Comparison of ENCODE assay signal across 18 cellular contexts in genomic region chr1:160214481-160215140, GRCh38. TPM values are rescaled to one million over a fixed set of nuclear protein-coding genes. Genes with fewer than 3 reads are reported as not detected.
DNase-seq lines count a peak whose midpoint lies in the region; ATAC-seq, FAIRE-seq and TF ChIP-seq lines count a peak whose summit lies in the region.
"Had no signal": no experiment of that assay in that cellular context is flagged by ENCODE, and none has a peak within 500 bp of the region (broad histone marks: within the 10 kb centered on the region; RNA-seq: fewer than 3 reads in every experiment).

No MANE protein-coding gene starts in this region.

- in situ Hi-C loops in Panc1 (cut with HindIII; ENCODE audit: low pct_unique_long_range_greater_than_20kb, low sequenced_read_pairs) = no loop called here

- no peaks in the 10 kb centered on the region for H3K9me3 ChIP-seq in Caco-2
- no peaks in the 10 kb centered on the region for H3K9me3 ChIP-seq in Panc1 (ENCODE audit: control insufficient read depth, insufficient read depth, low read depth, low read length)
- H3K9me3 ChIP-seq in endothelial cell of umbilical vein (replicated peaks; ENCODE audit: control insufficient read depth, insufficient read depth, low read length) = no peaks in the 10 kb centered on the region
- no peaks in the 10 kb centered on the region for H3K9me3 ChIP-seq in prostate gland
- H3K9me3 ChIP-seq in neuronal stem cell (replicated peaks in 1 of 2; ENCODE audit: control insufficient read depth in 2 of 2, insufficient read depth in 1 of 2, low read depth in 1 of 2, low read length in 2 of 2) = no peaks in the 10 kb centered on the region
- H3K9me3 ChIP-seq: ascending aorta; BLaER1 treated with 17β-estradiol and CSF1 and Interleukin-3, amounts not matched to agents 10 nM and 100 nM; thoracic aorta had no signal

- no peak overlapping the region for H2BK15ac ChIP-seq in neuronal stem cell (ENCODE audit: low read length)

- H3K79me2 ChIP-seq in endothelial cell of umbilical vein (ENCODE audit: control insufficient read depth, insufficient read depth, low read length) = peaks cover 24% of the 10 kb centered on the region

- H3K36me3 Mint-ChIP-seq in Caco-2 (ENCODE audit: insufficient read depth, unreplicated experiment) = peaks cover 52% of the 10 kb centered on the region
- H3K36me3 Mint-ChIP-seq in activated T-helper 2 cell treated with anti-CD3 and anti-CD28 coated beads, Interferon-gamma antibody, Interleukin-2, Interleukin-4, amounts not matched to agents 10 μg/mL and 5 μg/mL and 100 μg/mL, durations not matched to agents 14 hours and 24 hours and 36 hours (ENCODE audit: low read depth) = peaks cover 91% of the 10 kb centered on the region

- no peak for FAIRE-seq in endothelial cell of umbilical vein (lab: Jason Lieb, UNC)
- FAIRE-seq: frontal cortex, GM12891 had no signal

- H3K36me3 ChIP-seq in Caco-2 (ENCODE audit: control insufficient read depth, insufficient read depth, low read length) (peaks cover 5% of the 10 kb centered on the region), Panc1 (ENCODE audit: control insufficient read depth, insufficient read depth, low read length) (peaks cover 35% of the 10 kb centered on the region), endothelial cell of umbilical vein (ENCODE audit: control insufficient read depth in 2 of 2, extremely low read depth in 1 of 2, insufficient read depth in 2 of 2, low read length in 2 of 2) (peaks cover 54 to 55% of the 10 kb centered on the region in 2 experiments), prostate gland (peaks cover 6 to 7% of the 10 kb centered on the region in 2 donors), neuronal stem cell (replicated peaks in 1 of 2; ENCODE audit: control insufficient read depth in 2 of 2, insufficient read depth in 2 of 2, low read length in 2 of 2) (peaks cover 67 to 94% of the 10 kb centered on the region in 2 donors)

- H3K27me3 ChIP-seq in Caco-2 (replicated peaks; ENCODE audit: control insufficient read depth, insufficient read depth, low read length) (no peaks in the 10 kb centered on the region), Panc1 (ENCODE audit: control insufficient read depth, insufficient read depth, low read length) (no peaks in the 10 kb centered on the region), endothelial cell of umbilical vein (ENCODE audit: control insufficient read depth in 2 of 2, insufficient read depth in 2 of 2, low read length in 2 of 2) (no peaks in the 10 kb centered on the region), prostate gland (replicated peaks; ENCODE audit: insufficient read depth) (no peaks in the 10 kb centered on the region), neuronal stem cell (ENCODE audit: control insufficient read depth in 3 of 3, insufficient read depth in 3 of 3, low read depth in 1 of 3, low read length in 3 of 3) (no peaks in the 10 kb centered on the region)
- H3K27me3 ChIP-seq: ascending aorta; BLaER1 treated with 17β-estradiol and CSF1 and Interleukin-3, amounts not matched to agents 10 nM and 100 nM had no signal

- TF ChIP-seq POLR2A in endothelial cell of umbilical vein (IDR thresholded peaks at IDR 0.05; ENCODE audit: low read depth, low read length) (no peak), prostate gland (IDR thresholded peaks at IDR 0.05) (no peak)

- H2AK5ac ChIP-seq in neuronal stem cell (ENCODE audit: low read depth, low read length) = no peak overlapping the region

- no peak overlapping the region for H3K4me2 ChIP-seq in endothelial cell of umbilical vein (ENCODE audit: insufficient read depth, low read length)
- H3K4me2 ChIP-seq in neuronal stem cell (ENCODE audit: insufficient read depth, low read length, poor library complexity, severe bottlenecking) = no peak overlapping the region
- H3K4me2 ChIP-seq: BLaER1 treated with 17β-estradiol and CSF1 and Interleukin-3, amounts not matched to agents 10 nM and 100 nM had no signal

- no peak for TF ChIP-seq CTCF in Caco-2 (IDR thresholded peaks at IDR 0.05; ENCODE audit: insufficient read depth in 1 of 2, low read depth in 1 of 2, low read length in 1 of 2, severe bottlenecking in 1 of 2, unreplicated experiment in 1 of 2)
- no peak for TF ChIP-seq CTCF in Panc1 (IDR thresholded peaks at IDR 0.05)
- TF ChIP-seq CTCF in endothelial cell of umbilical vein (IDR thresholded peaks at IDR 0.05; ENCODE audit: extremely low read depth in 1 of 2, insufficient read depth in 1 of 2, low read depth in 1 of 2, low read length in 2 of 2) = no peak
- no peak for TF ChIP-seq CTCF in prostate gland (IDR thresholded peaks at IDR 0.05)

- H3K4me3 ChIP-seq in Caco-2 (ENCODE audit: low read depth, low read length) (no peak overlapping the region), Panc1 (ENCODE audit: low read depth in 2 of 2, low read length in 2 of 2) (no peak overlapping the region), endothelial cell of umbilical vein (replicated peaks in 1 of 3; ENCODE audit: insufficient read depth in 1 of 3, low read depth in 1 of 3, low read length in 3 of 3) (no peak overlapping the region), prostate gland (no peak overlapping the region), neuronal stem cell (ENCODE audit: low read length in 2 of 2) (no peak overlapping the region)
- H3K4me3 ChIP-seq: ascending aorta; BLaER1 treated with 17β-estradiol and CSF1 and Interleukin-3, amounts not matched to agents 10 nM and 100 nM; thoracic aorta had no signal

- intact Hi-C loops in Caco-2 (cut with micrococcal nuclease; ENCODE audit: unreplicated experiment) (no loop called here), Panc1 (cut with micrococcal nuclease; ENCODE audit: unreplicated experiment) (no loop called here), endothelial cell of umbilical vein (cut with micrococcal nuclease) (no loop called here), prostate gland (cut with DNase I) (no loop called here)
- intact Hi-C loops in activated T-helper 2 cell treated with anti-CD3 and anti-CD28 coated beads, Interferon-gamma antibody, Interleukin-2, Interleukin-4, amounts not matched to agents 10 μg/mL and 5 μg/mL and 100 μg/mL, durations not matched to agents 14 hours and 24 hours and 36 hours (cut with micrococcal nuclease) = no loop called here

- dilution Hi-C loops in endothelial cell of umbilical vein (cut with MboI; ENCODE audit: extremely low pct_ligation_motif_present, low sequenced_read_pairs) = no loop called here

- H3K23ac ChIP-seq in neuronal stem cell (ENCODE audit: low read depth, low read length, poor library complexity) = no peak overlapping the region

- no peak overlapping the region for H3K4me3 Mint-ChIP-seq in Caco-2 (ENCODE audit: unreplicated experiment)
- H3K4me3 Mint-ChIP-seq in activated T-helper 2 cell treated with anti-CD3 and anti-CD28 coated beads, Interferon-gamma antibody, Interleukin-2, Interleukin-4, amounts not matched to agents 10 μg/mL and 5 μg/mL and 100 μg/mL, durations not matched to agents 14 hours and 24 hours and 36 hours (ENCODE audit: low read depth) = no peak overlapping the region
- H3K4me3 Mint-ChIP-seq: T-helper 1 cell treated with Interleukin-12 subunit alpha and Interleukin-12 subunit beta and Interleukin-4 antibody, amounts not matched to agents 30 μg/mL and 1 μg/mL, for 36 hours had no signal

- ATAC-seq in Panc1 = no peak

- no peak overlapping the region for H3K27ac Mint-ChIP-seq in Caco-2 (ENCODE audit: unreplicated experiment)
- H3K27ac Mint-ChIP-seq in activated T-helper 2 cell treated with anti-CD3 and anti-CD28 coated beads, Interferon-gamma antibody, Interleukin-2, Interleukin-4, amounts not matched to agents 10 μg/mL and 5 μg/mL and 100 μg/mL, durations not matched to agents 14 hours and 24 hours and 36 hours = no peak overlapping the region
- H3K27ac Mint-ChIP-seq: T-helper 1 cell treated with Interleukin-12 subunit alpha and Interleukin-12 subunit beta and Interleukin-4 antibody, amounts not matched to agents 30 μg/mL and 1 μg/mL, for 36 hours had no signal

- H2BK12ac ChIP-seq in neuronal stem cell (ENCODE audit: low read length) = no peak overlapping the region

- no peak overlapping the region for H2BK5ac ChIP-seq in neuronal stem cell (ENCODE audit: low read length)

- no peak overlapping the region for H3K14ac ChIP-seq in neuronal stem cell (ENCODE audit: low read length)

- H3K9ac ChIP-seq in endothelial cell of umbilical vein (replicated peaks; ENCODE audit: extremely low read depth, insufficient read depth, low read length) = no peak overlapping the region
- no peak overlapping the region for H3K9ac ChIP-seq in neuronal stem cell (ENCODE audit: low read depth, low read length, poor library complexity)

- DNase-seq in Caco-2 (peak in 1 of 2 experiments; percentile 25), Panc1 (ENCODE audit: low read depth, low spot score) (no peak), endothelial cell of umbilical vein (ENCODE audit: low read depth, low spot score) (no peak), prostate gland (ENCODE audit: low spot score) (peak; percentile 43), KG1 (lab: John Stamatoyannopoulos, UW) (no peak), neuronal stem cell (ENCODE audit: low spot score) (no peak)
- DNase-seq in activated T-helper 2 cell treated with anti-CD3 and anti-CD28 coated beads, Interferon-gamma antibody, Interleukin-2, Interleukin-4, amounts not matched to agents 10 μg/mL and 5 μg/mL and 100 μg/mL, durations not matched to agents 14 hours and 24 hours and 36 hours (ENCODE audit: low spot score) = no peak
- DNase-seq: activated CD4-positive, alpha-beta T cell treated with anti-CD3 and anti-CD28 coated beads for 4 hours; NCI-H1930; posterior cingulate gyrus; RPMI8226 had no signal

- CTCF ChIA-PET in Caco-2 (lab: Charles Lee) (no interaction called here), Panc1 (lab: Charles Lee) (no interaction called here), endothelial cell of umbilical vein (lab: Charles Lee) (interaction anchor here (0.6 to 4.5 kb wide), 3 partner anchors 21 to 776 kb away, joined by 3 to 21 read pairs (median 17); no protein-coding TSS in a partner anchor)

- H3K27me3 Mint-ChIP-seq in Caco-2 (ENCODE audit: insufficient read depth, unreplicated experiment) = no peaks in the 10 kb centered on the region
- no peaks in the 10 kb centered on the region for H3K27me3 Mint-ChIP-seq in activated T-helper 2 cell treated with anti-CD3 and anti-CD28 coated beads, Interferon-gamma antibody, Interleukin-2, Interleukin-4, amounts not matched to agents 10 μg/mL and 5 μg/mL and 100 μg/mL, durations not matched to agents 14 hours and 24 hours and 36 hours (ENCODE audit: low read depth)

- no peaks in the 10 kb centered on the region for H3K9me3 Mint-ChIP-seq in Caco-2 (ENCODE audit: unreplicated experiment)
- H3K9me3 Mint-ChIP-seq in activated T-helper 2 cell treated with anti-CD3 and anti-CD28 coated beads, Interferon-gamma antibody, Interleukin-2, Interleukin-4, amounts not matched to agents 10 μg/mL and 5 μg/mL and 100 μg/mL, durations not matched to agents 14 hours and 24 hours and 36 hours = no peaks in the 10 kb centered on the region
- H3K9me3 Mint-ChIP-seq: T-helper 1 cell treated with Interleukin-12 subunit alpha and Interleukin-12 subunit beta and Interleukin-4 antibody, amounts not matched to agents 30 μg/mL and 1 μg/mL, for 36 hours had no signal

- H3K4me1 ChIP-seq in Caco-2 = 0 out of 2 replicates have a peak, but pooled peaks cover 6% of the 10 kb centered on the region
- peaks cover 2% of the 10 kb centered on the region; the same call in 1 of the 2 replicates for H3K4me1 ChIP-seq in Panc1 (ENCODE audit: control insufficient read depth, insufficient read depth, low read length)
- H3K4me1 ChIP-seq in endothelial cell of umbilical vein (ENCODE audit: control insufficient read depth, extremely low read depth, insufficient read depth, low read length) = peaks cover 20% of the 10 kb centered on the region
- no peaks in the 10 kb centered on the region for H3K4me1 ChIP-seq in prostate gland (replicated peaks)
- H3K4me1 ChIP-seq in neuronal stem cell (ENCODE audit: control insufficient read depth in 2 of 2, insufficient read depth in 1 of 2, low read depth in 1 of 2, low read length in 2 of 2) = peaks cover 22 to 26% of the 10 kb centered on the region in 2 donors

- no peak overlapping the region for H4K91ac ChIP-seq in neuronal stem cell (ENCODE audit: low read depth, low read length, poor library complexity)

- no peak overlapping the region for H4K8ac ChIP-seq in neuronal stem cell (ENCODE audit: low read depth, low read length)

- H3K4ac ChIP-seq in neuronal stem cell (ENCODE audit: low read length) = no peak overlapping the region

- H2AFZ ChIP-seq in endothelial cell of umbilical vein (ENCODE audit: low read depth, low read length) (no peak overlapping the region), neuronal stem cell (ENCODE audit: low read length) (no peak overlapping the region)

- WGBS in prostate gland = 48% methylated on average over 3 of the region's 3 CpGs
- no CpG with 5 or more reads among the region's 3 CpGs for WGBS in neuronal stem cell (ENCODE audit: extremely low coverage in 2 of 2, insufficient read length in 2 of 2, insufficient replicate concordance in 1 of 2), 2 donors

- H3K9me1 ChIP-seq in endothelial cell of umbilical vein (replicated peaks; ENCODE audit: control insufficient read depth, extremely low read depth, insufficient read depth, low read length) = no peaks in the 10 kb centered on the region

- H3K27ac ChIP-seq in Panc1 (ENCODE audit: low read length) = no peak overlapping the region
- H3K27ac ChIP-seq in endothelial cell of umbilical vein (ENCODE audit: insufficient read depth, low read depth, low read length) = no peak overlapping the region
- H3K27ac ChIP-seq in prostate gland = peak overlapping the region; percentile 14 to 55
- H3K27ac ChIP-seq in neuronal stem cell (replicated peaks; ENCODE audit: low read length) = no peak overlapping the region
- H3K27ac ChIP-seq: BLaER1 treated with 17β-estradiol and CSF1 and Interleukin-3, amounts not matched to agents 10 nM and 100 nM had no signal

- BruUV-seq in Caco-2 (replicated peaks; lab: Mats Ljungman, UMichigan) = TSS peak; percentile 45
- BruUV-seq in Panc1 (replicated peaks; lab: Mats Ljungman, UMichigan) = TSS peak; percentile 72
- TSS peak; percentile 44 for BruUV-seq in endothelial cell of umbilical vein (replicated peaks; lab: Mats Ljungman, UMichigan)

- H2BK120ac ChIP-seq in neuronal stem cell (ENCODE audit: low read depth, low read length) = no peak overlapping the region

- H3K4me1 Mint-ChIP-seq in Caco-2 (ENCODE audit: low read depth, unreplicated experiment) = peaks cover 9% of the 10 kb centered on the region
- peaks cover 8% of the 10 kb centered on the region for H3K4me1 Mint-ChIP-seq in activated T-helper 2 cell treated with anti-CD3 and anti-CD28 coated beads, Interferon-gamma antibody, Interleukin-2, Interleukin-4, amounts not matched to agents 10 μg/mL and 5 μg/mL and 100 μg/mL, durations not matched to agents 14 hours and 24 hours and 36 hours (ENCODE audit: low read depth)

- no peaks in the 10 kb centered on the region for H4K20me1 ChIP-seq in endothelial cell of umbilical vein (replicated peaks; ENCODE audit: control insufficient read depth, extremely low read depth, insufficient read depth, low read length)

- no peak overlapping the region for H3K18ac ChIP-seq in neuronal stem cell (ENCODE audit: low read length)

- no peaks in the 10 kb centered on the region for H3K79me1 ChIP-seq in neuronal stem cell (ENCODE audit: low read depth, low read length)

- POLR2A ChIA-PET in Caco-2 (lab: Charles Lee) (no interaction called here), Panc1 (lab: Charles Lee) (no interaction called here), endothelial cell of umbilical vein (lab: Charles Lee) (no interaction called here)

RNA-seq across cellular contexts. Expression of gene PEA15, which starts 9.4 kb away (rescaled TPM):
- 84.9 and 85.1 TPM in 2 replicates for total RNA-seq in Caco-2 (2022)
- total RNA-seq in Panc1 (2021; ENCODE audit: unreplicated experiment) = 94.3 TPM
- polyA plus RNA-seq in Panc1 (2012; ENCODE audit: insufficient read length) = 86.3 TPM
- total RNA-seq in endothelial cell of umbilical vein = 250 and 270 TPM in 2 replicates
- 304 and 336 TPM in 2 replicates for polyA plus RNA-seq in endothelial cell of umbilical vein
- polyA plus RNA-seq in endothelial cell of umbilical vein (2011; cell fraction: cytosol; rRNA removed) = 558 and 641 TPM in 2 replicates
- polyA plus RNA-seq in endothelial cell of umbilical vein (2011; cell fraction: nucleus; rRNA removed) = 219 and 231 TPM in 2 replicates
- polyA plus RNA-seq in endothelial cell of umbilical vein (2012) = 244 and 310 TPM in 2 replicates
- 252 and 361 TPM in 2 replicates for polyA minus RNA-seq in endothelial cell of umbilical vein
- polyA minus RNA-seq in endothelial cell of umbilical vein (2011; cell fraction: cytosol; rRNA and poly(A)+ RNA removed) = 30.9 TPM
- 35.7 and 58.7 TPM in 2 replicates for polyA minus RNA-seq in endothelial cell of umbilical vein (2011; cell fraction: nucleus; rRNA and poly(A)+ RNA removed)
- 100 to 1,000 TPM in 1 of 2 donors, 10 to 100 TPM in 1; 50.4 to 184 TPM for total RNA-seq in prostate gland
- polyA plus RNA-seq in neuronal stem cell (2013, experiment 1 of 2) = 162 TPM
- polyA plus RNA-seq in neuronal stem cell (2013, experiment 2 of 2) = 156 TPM
- 61.0 and 61.7 TPM in 2 replicates for total RNA-seq in activated T-helper 2 cell treated with anti-CD3 and anti-CD28 coated beads, Interferon-gamma antibody, Interleukin-2, Interleukin-4, amounts not matched to agents 10 μg/mL and 5 μg/mL and 100 μg/mL, durations not matched to agents 14 hours and 24 hours and 36 hours

RNA-seq across cellular contexts. Expression of gene CASQ1, which starts 24.2 kb away (rescaled TPM):
- total RNA-seq in Caco-2 (2022) = not detected in 2 replicates
- total RNA-seq in Panc1 (2021; ENCODE audit: unreplicated experiment) = not detected
- not detected for polyA plus RNA-seq in Panc1 (2012; ENCODE audit: insufficient read length)
- total RNA-seq in endothelial cell of umbilical vein = not detected in 2 replicates
- polyA plus RNA-seq in endothelial cell of umbilical vein = not detected in 2 replicates
- polyA plus RNA-seq in endothelial cell of umbilical vein (2011; cell fraction: cytosol; rRNA removed) = not detected in 2 replicates
- polyA plus RNA-seq in endothelial cell of umbilical vein (2011; cell fraction: nucleus; rRNA removed) = not detected in 2 replicates
- not detected in 2 replicates for polyA plus RNA-seq in endothelial cell of umbilical vein (2012)
- polyA minus RNA-seq in endothelial cell of umbilical vein = not detected in 2 replicates
- polyA minus RNA-seq in endothelial cell of umbilical vein (2011; cell fraction: cytosol; rRNA and poly(A)+ RNA removed) = not detected
- not detected in 2 replicates for polyA minus RNA-seq in endothelial cell of umbilical vein (2011; cell fraction: nucleus; rRNA and poly(A)+ RNA removed)
- 1 to 10 TPM; 1.2 to 3.0 TPM for total RNA-seq in prostate gland
- polyA plus RNA-seq in neuronal stem cell (2013, experiment 1 of 2) = 0.47 TPM
- 0.58 TPM for polyA plus RNA-seq in neuronal stem cell (2013, experiment 2 of 2)
- total RNA-seq in activated T-helper 2 cell treated with anti-CD3 and anti-CD28 coated beads, Interferon-gamma antibody, Interleukin-2, Interleukin-4, amounts not matched to agents 10 μg/mL and 5 μg/mL and 100 μg/mL, durations not matched to agents 14 hours and 24 hours and 36 hours = 0.30 and 0.37 TPM in 2 replicates
- total RNA-seq: ascending aorta, dermis microvascular lymphatic vessel endothelial cell had no signal

RNA-seq across cellular contexts. Expression of gene DCAF8, which starts 47.7 kb away (rescaled TPM):
- 112 and 116 TPM in 2 replicates for total RNA-seq in Caco-2 (2022)
- total RNA-seq in Panc1 (2021; ENCODE audit: unreplicated experiment) = 127 TPM
- 103 TPM for polyA plus RNA-seq in Panc1 (2012; ENCODE audit: insufficient read length)
- 99.9 and 106 TPM in 2 replicates for total RNA-seq in endothelial cell of umbilical vein
- 85.5 and 87.9 TPM in 2 replicates for polyA plus RNA-seq in endothelial cell of umbilical vein
- polyA plus RNA-seq in endothelial cell of umbilical vein (2011; cell fraction: cytosol; rRNA removed) = 45.8 and 60.2 TPM in 2 replicates
- polyA plus RNA-seq in endothelial cell of umbilical vein (2011; cell fraction: nucleus; rRNA removed) = 605 and 638 TPM in 2 replicates
- 69.0 and 79.4 TPM in 2 replicates for polyA plus RNA-seq in endothelial cell of umbilical vein (2012)
- polyA minus RNA-seq in endothelial cell of umbilical vein = 148 TPM in 2 replicates
- 31.6 TPM for polyA minus RNA-seq in endothelial cell of umbilical vein (2011; cell fraction: cytosol; rRNA and poly(A)+ RNA removed)
- polyA minus RNA-seq in endothelial cell of umbilical vein (2011; cell fraction: nucleus; rRNA and poly(A)+ RNA removed) = 153 and 193 TPM in 2 replicates
- total RNA-seq in prostate gland = 100 to 1,000 TPM; 133 to 172 TPM
- polyA plus RNA-seq in neuronal stem cell (2013, experiment 1 of 2) = 73.6 TPM
- polyA plus RNA-seq in neuronal stem cell (2013, experiment 2 of 2) = 72.1 TPM
- 132 and 143 TPM in 2 replicates for total RNA-seq in activated T-helper 2 cell treated with anti-CD3 and anti-CD28 coated beads, Interferon-gamma antibody, Interleukin-2, Interleukin-4, amounts not matched to agents 10 μg/mL and 5 μg/mL and 100 μg/mL, durations not matched to agents 14 hours and 24 hours and 36 hours

Comparison
In these comparisons a context has a peak if more than half of its experiments do, and no peak if none do; other contexts are left out.
1. H3K27ac ChIP-seq: peak in prostate gland (2 of 2); none in Panc1 (single experiment), endothelial cell of umbilical vein (single experiment) and neuronal stem cell (single experiment).